In the genomic region with DNA sequence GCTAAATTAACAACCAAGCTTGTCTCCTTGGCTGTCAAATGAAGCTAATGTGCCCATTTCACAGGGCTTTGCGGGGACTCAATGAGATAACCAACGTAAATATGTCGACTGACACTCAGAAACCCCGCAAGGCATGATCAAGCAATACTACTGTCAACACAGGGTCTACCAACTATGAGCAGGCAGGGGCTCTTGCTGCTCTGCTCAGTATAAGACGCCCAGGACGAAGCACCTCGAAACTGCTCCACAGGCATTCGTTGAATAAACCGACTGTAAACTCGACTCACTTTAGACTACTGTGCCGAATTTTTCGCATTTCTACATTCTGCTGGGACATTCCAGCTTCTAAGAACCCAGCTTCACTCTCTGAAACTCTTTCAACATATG, we compare ENCODE assay signal across 8 cellular contexts. TPM values are rescaled to one million over a fixed set of nuclear protein-coding genes. Genes with fewer than 3 reads are reported as not detected.
A peak's percentile ranks its signal among the peaks of the same experiment; 100 is the strongest.
DNase-seq lines count a peak whose midpoint lies in the region; ATAC-seq and TF ChIP-seq lines count a peak whose summit lies in the region.

No MANE protein-coding gene starts in this region.

- no peaks in the 10 kb centered on the region for H3K9me3 ChIP-seq in transverse colon

- no peaks in the 10 kb centered on the region for H3K36me3 ChIP-seq in transverse colon

- H3K9me3 Mint-ChIP-seq in activated naive CD4-positive, alpha-beta T cell treated with anti-CD3 and anti-CD28 coated beads, Interleukin-2, amount 50 U/mL, for 24 hours = peaks cover 26% of the 10 kb centered on the region
- H3K9me3 Mint-ChIP-seq in activated naive CD8-positive, alpha-beta T cell treated with anti-CD3 and anti-CD28 coated beads for 36 hours = peaks cover 19% of the 10 kb centered on the region

- H3K4me1 ChIP-seq in transverse colon = no peaks in the 10 kb centered on the region

- H3K27ac Mint-ChIP-seq in activated naive CD4-positive, alpha-beta T cell treated with anti-CD3 and anti-CD28 coated beads, Interleukin-2, amount 50 U/mL, for 24 hours = peak overlapping the region; percentile 98
- peak overlapping the region; percentile 97 for H3K27ac Mint-ChIP-seq in activated naive CD8-positive, alpha-beta T cell treated with anti-CD3 and anti-CD28 coated beads for 36 hours

- TF ChIP-seq CTCF in lower leg skin (IDR thresholded peaks at IDR 0.05) (no peak), transverse colon (IDR thresholded peaks at IDR 0.05) (no peak)

- peak overlapping the region; percentile 42 for H3K4me3 ChIP-seq in lower leg skin (ENCODE audit: low read depth, poor library complexity, severe bottlenecking)
- peak overlapping the region in 3 of 4 donors; percentile 38 to 50 (median 46) for H3K4me3 ChIP-seq in transverse colon

- H3K27me3 Mint-ChIP-seq in activated naive CD4-positive, alpha-beta T cell treated with anti-CD3 and anti-CD28 coated beads, Interleukin-2, amount 50 U/mL, for 24 hours = peaks cover 43% of the 10 kb centered on the region
- peaks cover 52% of the 10 kb centered on the region for H3K27me3 Mint-ChIP-seq in activated naive CD8-positive, alpha-beta T cell treated with anti-CD3 and anti-CD28 coated beads for 36 hours

- H3K4me1 Mint-ChIP-seq in activated naive CD4-positive, alpha-beta T cell treated with anti-CD3 and anti-CD28 coated beads, Interleukin-2, amount 50 U/mL, for 24 hours = peaks cover 12% of the 10 kb centered on the region
- H3K4me1 Mint-ChIP-seq in activated naive CD8-positive, alpha-beta T cell treated with anti-CD3 and anti-CD28 coated beads for 36 hours = peaks cover 10% of the 10 kb centered on the region

- TF ChIP-seq POLR2A in lower leg skin (IDR thresholded peaks at IDR 0.05) (no peak), transverse colon (IDR thresholded peaks at IDR 0.05) (no peak)

- H3K4me3 Mint-ChIP-seq in activated naive CD4-positive, alpha-beta T cell treated with anti-CD3 and anti-CD28 coated beads, Interleukin-2, amount 50 U/mL, for 24 hours = peak overlapping the region; percentile 97
- peak overlapping the region; percentile 93 for H3K4me3 Mint-ChIP-seq in activated naive CD8-positive, alpha-beta T cell treated with anti-CD3 and anti-CD28 coated beads for 36 hours

- H3K36me3 Mint-ChIP-seq in activated naive CD4-positive, alpha-beta T cell treated with anti-CD3 and anti-CD28 coated beads, Interleukin-2, amount 50 U/mL, for 24 hours = peaks cover 6% of the 10 kb centered on the region
- H3K36me3 Mint-ChIP-seq in activated naive CD8-positive, alpha-beta T cell treated with anti-CD3 and anti-CD28 coated beads for 36 hours = peaks cover 17% of the 10 kb centered on the region

- in situ Hi-C loops in transverse colon (cut with MboI; ENCODE audit: low pct_ligation_motif_present in 1 of 4, low pct_unique_long_range_greater_than_20kb in 1 of 4, low sequenced_read_pairs in 3 of 4) = no loop called here

- H3K27ac ChIP-seq in transverse colon = peak overlapping the region in 3 of 4 donors; percentile 60 to 71 (median 62)

- WGBS in lower leg skin, 2 donors = 28 to 44% methylated on average over 12 of the region's 12 CpGs
- WGBS in transverse colon (ENCODE audit: low coverage in 1 of 2), 2 donors = 48 to 68% methylated on average over 12 of the region's 12 CpGs

- no peak for ATAC-seq in esophagus mucosa
- no peak for ATAC-seq in HG03520 (IDR thresholded peaks at IDR 0.05; ENCODE audit: unreplicated experiment)

- TF ChIP-seq EP300 in transverse colon (IDR thresholded peaks at IDR 0.05; ENCODE audit: low read depth) = no peak

- intact Hi-C loops in lower leg skin (cut with DNase I; ENCODE audit: low total_unique reads) (no loop called here), transverse colon (cut with DNase I; ENCODE audit: low total_unique reads) (no loop called here)

- no peak for DNase-seq in activated naive CD4-positive, alpha-beta T cell (lab: John Stamatoyannopoulos, UW)
- no peak for DNase-seq in activated naive CD8-positive, alpha-beta T cell treated with anti-CD3 and anti-CD28 coated beads for 36 hours
- no peak for DNase-seq in lower leg skin (ENCODE audit: low spot score in 2 of 2)
- no peak for DNase-seq in transverse colon
- no peak for DNase-seq in AML-193 (lab: John Stamatoyannopoulos, UW)

- H3K27me3 ChIP-seq in transverse colon = no peaks in the 10 kb centered on the region

RNA-seq across cellular contexts. Expression of a gene that starts 55.0 kb away (rescaled TPM):
- not detected for total RNA-seq in activated naive CD8-positive, alpha-beta T cell treated with anti-CD3 and anti-CD28 coated beads for 36 hours
- total RNA-seq in lower leg skin (not detected), transverse colon (not detected), esophagus mucosa (not detected)
